Comparison of ENCODE assay signal across 24 cellular contexts in the genomic region with DNA sequence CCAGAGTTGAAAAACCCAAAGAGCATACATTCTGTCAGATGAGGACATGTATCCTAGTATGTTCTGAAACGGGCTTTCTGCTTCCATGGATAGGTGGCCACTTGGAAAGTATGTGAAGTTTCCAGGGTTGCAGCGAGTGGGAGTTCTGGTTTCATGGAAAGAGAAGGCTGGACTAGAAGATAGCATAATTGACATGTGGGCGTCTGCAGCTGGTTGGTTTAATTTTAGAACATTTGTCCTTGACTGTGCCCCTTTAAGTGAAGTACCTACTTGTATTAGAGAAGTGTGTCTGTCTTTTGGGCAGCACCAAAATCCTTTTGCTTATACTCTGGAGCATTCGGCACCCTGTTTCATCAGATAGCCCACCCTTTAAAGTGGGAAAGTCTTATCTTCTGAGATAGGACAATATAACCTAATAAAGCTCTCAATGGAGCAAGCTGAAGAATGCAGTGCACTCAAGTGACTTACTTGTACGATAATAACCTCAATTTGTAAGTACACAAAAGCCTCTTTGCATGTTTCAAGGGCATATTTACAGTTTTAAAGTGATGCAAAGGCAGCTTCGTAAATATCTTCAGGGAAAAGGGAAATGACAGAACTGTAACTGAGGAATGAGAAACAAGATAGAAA. TPM values are rescaled to one million over a fixed set of nuclear protein-coding genes. Genes with fewer than 3 reads are reported as not detected.
DNase-seq lines count a peak whose midpoint lies in the region; ATAC-seq and TF ChIP-seq lines count a peak whose summit lies in the region.
"Had no signal": no experiment of that assay in that cellular context is flagged by ENCODE, and none has a peak within 500 bp of the region (broad histone marks: within the 10 kb centered on the region; RNA-seq: fewer than 3 reads in every experiment).

No MANE protein-coding gene starts in this region.

- H3K4me1 ChIP-seq in right atrium auricular region (peaks cover 0 to 17% of the 10 kb centered on the region in 2 donors), skeletal muscle tissue (ENCODE audit: control insufficient read depth in 3 of 3, insufficient read depth in 3 of 3, low read length in 3 of 3) (no peaks in the 10 kb centered on the region)
- H3K4me1 ChIP-seq: BLaER1 had no signal

- H3K27me3 Mint-ChIP-seq in WTC11 (ENCODE audit: low read depth): no peaks in the 10 kb centered on the region
- peaks cover 0 to 41% of the 10 kb centered on the region in 2 donors for H3K27me3 Mint-ChIP-seq in effector memory CD8-positive, alpha-beta T cell

- no peak overlapping the region for H3K4me3 Mint-ChIP-seq in WTC11
- H3K4me3 Mint-ChIP-seq in effector memory CD8-positive, alpha-beta T cell: no peak overlapping the region
- H3K4me3 Mint-ChIP-seq: activated naive CD4-positive, alpha-beta T cell treated with anti-CD3 and anti-CD28 coated beads for 36 hours; activated T-cell treated with anti-CD3 and anti-CD28 coated beads, Interleukin-2, amount 50 U/mL, for 72 hours; immature natural killer cell; stimulated activated naive CD8-positive, alpha-beta T cell treated with anti-CD3 and anti-CD28 coated beads, Interleukin-15, amount 100 ng/mL, for 72 hours had no signal

- no peaks in the 10 kb centered on the region for H3K9me3 Mint-ChIP-seq in WTC11
- H3K9me3 Mint-ChIP-seq in effector memory CD8-positive, alpha-beta T cell: no peaks in the 10 kb centered on the region
- H3K9me3 Mint-ChIP-seq: activated naive CD4-positive, alpha-beta T cell treated with anti-CD3 and anti-CD28 coated beads for 36 hours; activated T-cell treated with anti-CD3 and anti-CD28 coated beads, Interleukin-2, amount 50 U/mL, for 72 hours; immature natural killer cell; stimulated activated naive CD8-positive, alpha-beta T cell treated with anti-CD3 and anti-CD28 coated beads, Interleukin-15, amount 100 ng/mL, for 72 hours had no signal

- H3K4me1 Mint-ChIP-seq in WTC11: peaks cover 47% of the 10 kb centered on the region
- no peaks in the 10 kb centered on the region for H3K4me1 Mint-ChIP-seq in effector memory CD8-positive, alpha-beta T cell (ENCODE audit: low read depth in 2 of 2)
- H3K4me1 Mint-ChIP-seq: immature natural killer cell; stimulated activated naive CD8-positive, alpha-beta T cell treated with anti-CD3 and anti-CD28 coated beads, Interleukin-15, amount 100 ng/mL, for 72 hours had no signal

- TF ChIP-seq CTCF in WTC11 (IDR thresholded peaks at IDR 0.05) (no peak), right atrium auricular region (IDR thresholded peaks at IDR 0.05) (no peak)

- peak; percentile 18 for DNase-seq in ELF-1 (ENCODE audit: low read depth, low spot score)
- DNase-seq in WTC11 (ENCODE audit: low spot score): no peak
- no peak for DNase-seq in right atrium auricular region (ENCODE audit: low spot score)
- DNase-seq in GF-D8 (lab: John Stamatoyannopoulos, UW): no peak
- no peak for DNase-seq in effector memory CD8-positive, alpha-beta T cell
- DNase-seq in NCI-H526 treated with DMSO at 0.1 percent for 48 hours (lab: John Stamatoyannopoulos, UW): no peak
- DNase-seq: activated CD4-positive, alpha-beta T cell treated with anti-CD3 and anti-CD28 coated beads for 48 hours; activated naive CD4-positive, alpha-beta T cell treated with anti-CD3 and anti-CD28 coated beads for 36 hours; activated T-cell treated with anti-CD3 and anti-CD28 coated beads, Interleukin-2, amount 50 U/mL, for 72 hours; COR-L47; EL; immature natural killer cell; NCI-H1694 treated with DMSO at 0.1 percent for 48 hours; NCI-H2227 treated with DMSO at 0.1 percent for 48 hours; SIG-M5; stimulated activated naive CD8-positive, alpha-beta T cell treated with anti-CD3 and anti-CD28 coated beads, Interleukin-15, amount 100 ng/mL, for 72 hours; trophoblast cell had no signal

- H3K27me3 ChIP-seq in right atrium auricular region (no peaks in the 10 kb centered on the region), skeletal muscle tissue (ENCODE audit: control insufficient read depth in 3 of 3, insufficient read depth in 3 of 3, low read length in 3 of 3) (no peaks in the 10 kb centered on the region)
- H3K27me3 ChIP-seq: BLaER1 had no signal

- no peak overlapping the region for H3K9ac ChIP-seq in skeletal muscle tissue (ENCODE audit: low read depth in 1 of 3, low read length in 3 of 3)
- H3K9ac ChIP-seq: BLaER1, KMS-11 had no signal

- H3K36me3 ChIP-seq in right atrium auricular region (no peaks in the 10 kb centered on the region), skeletal muscle tissue (ENCODE audit: control insufficient read depth in 3 of 3, insufficient read depth in 3 of 3, low read length in 3 of 3) (no peaks in the 10 kb centered on the region)
- H3K36me3 ChIP-seq: BLaER1, cardiac muscle cell had no signal

- CTCF ChIA-PET in WTC11 (lab: Charles Lee): no interaction called here

- ATAC-seq in WTC11 (peak; percentile 24; the same call in 1 of the 2 replicates), GM21737 (IDR thresholded peaks at IDR 0.05; ENCODE audit: unreplicated experiment) (no peak)
- ATAC-seq in effector memory CD8-positive, alpha-beta T cell (replicated peaks): no peak
- ATAC-seq: activated T-cell treated with anti-CD3 and anti-CD28 coated beads, Interleukin-2, amount 50 U/mL, for 72 hours; HCT116; stimulated activated naive CD8-positive, alpha-beta T cell treated with anti-CD3 and anti-CD28 coated beads, Interleukin-15, amount 100 ng/mL, for 72 hours had no signal

- POLR2A ChIA-PET in WTC11 (lab: Charles Lee): no interaction called here

- peaks cover 0 to 12% of the 10 kb centered on the region in 2 donors for H3K9me3 ChIP-seq in right atrium auricular region
- H3K9me3 ChIP-seq in skeletal muscle tissue (ENCODE audit: control insufficient read depth in 3 of 3, low read length in 3 of 3): no peaks in the 10 kb centered on the region
- H3K9me3 ChIP-seq: BLaER1 had no signal

- H3K4me3 ChIP-seq in right atrium auricular region (peak overlapping the region in 1 of 2 donors; percentile 14), skeletal muscle tissue (ENCODE audit: low read length in 3 of 3) (no peak overlapping the region)
- H3K4me3 ChIP-seq: BLaER1, cardiac muscle cell had no signal

- H3K27ac ChIP-seq in right atrium auricular region: peak overlapping the region; percentile 58 to 73
- peak overlapping the region; percentile 7 for H3K27ac ChIP-seq in skeletal muscle tissue (ENCODE audit: low read depth, low read length)
- H3K27ac ChIP-seq: BLaER1, cardiac muscle cell, KMS-11 had no signal

- no peaks in the 10 kb centered on the region for H3K36me3 Mint-ChIP-seq in WTC11
- no peaks in the 10 kb centered on the region for H3K36me3 Mint-ChIP-seq in effector memory CD8-positive, alpha-beta T cell (ENCODE audit: insufficient read depth)
- H3K36me3 Mint-ChIP-seq: immature natural killer cell had no signal

- 0 out of 2 replicates have a peak overlapping the region, but pooled peaks have one; percentile 21 for H3K27ac Mint-ChIP-seq in WTC11
- no peak overlapping the region for H3K27ac Mint-ChIP-seq in effector memory CD8-positive, alpha-beta T cell
- H3K27ac Mint-ChIP-seq: activated naive CD4-positive, alpha-beta T cell treated with anti-CD3 and anti-CD28 coated beads for 36 hours; activated T-cell treated with anti-CD3 and anti-CD28 coated beads, Interleukin-2, amount 50 U/mL, for 72 hours; immature natural killer cell; stimulated activated naive CD8-positive, alpha-beta T cell treated with anti-CD3 and anti-CD28 coated beads, Interleukin-15, amount 100 ng/mL, for 72 hours had no signal

TF ChIP-seq in WTC11, 78 proteins besides CTCF, POLR2A, EP300 and RAD21 (continues in another document):
- TF ChIP-seq STAT6 (CRISPR knock-in tag; conservative IDR thresholded peaks at IDR 0.05; ENCODE audit: low read depth) (no peak), SMAD3 (CRISPR knock-in tag; IDR thresholded peaks at IDR 0.05; ENCODE audit: borderline replicate concordance) (no peak), TEAD4 (CRISPR knock-in tag; IDR thresholded peaks at IDR 0.05) (no peak), MLX (CRISPR knock-in tag; IDR thresholded peaks at IDR 0.05) (no peak), FOXK1 (CRISPR knock-in tag; IDR thresholded peaks at IDR 0.05) (no peak), ZNF396 (CRISPR knock-in tag; IDR thresholded peaks at IDR 0.05; ENCODE audit: borderline replicate concordance) (no peak)
- TF ChIP-seq, protein P1, sequence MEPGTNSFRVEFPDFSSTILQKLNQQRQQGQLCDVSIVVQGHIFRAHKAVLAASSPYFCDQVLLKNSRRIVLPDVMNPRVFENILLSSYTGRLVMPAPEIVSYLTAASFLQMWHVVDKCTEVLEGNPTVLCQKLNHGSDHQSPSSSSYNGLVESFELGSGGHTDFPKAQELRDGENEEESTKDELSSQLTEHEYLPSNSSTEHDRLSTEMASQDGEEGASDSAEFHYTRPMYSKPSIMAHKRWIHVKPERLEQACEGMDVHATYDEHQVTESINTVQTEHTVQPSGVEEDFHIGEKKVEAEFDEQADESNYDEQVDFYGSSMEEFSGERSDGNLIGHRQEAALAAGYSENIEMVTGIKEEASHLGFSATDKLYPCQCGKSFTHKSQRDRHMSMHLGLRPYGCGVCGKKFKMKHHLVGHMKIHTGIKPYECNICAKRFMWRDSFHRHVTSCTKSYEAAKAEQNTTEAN (CRISPR knock-in tag; IDR thresholded peaks at IDR 0.05): no peak

RNA-seq across cellular contexts. Expression of gene NTN4, which starts 35.2 kb away (rescaled TPM):
- 1.9 to 2.7 TPM (median 2.1 TPM) in 3 replicates for total RNA-seq in WTC11 (2021)
- total RNA-seq in right atrium auricular region: 10 to 100 TPM; 69.0 to 85.3 TPM
- 20.9 TPM for total RNA-seq in skeletal muscle tissue
- total RNA-seq: activated naive CD4-positive, alpha-beta T cell treated with anti-CD3 and anti-CD28 coated beads for 36 hours; T-helper 1 cell treated with Interleukin-12 subunit alpha and Interleukin-12 subunit beta and Interleukin-4 antibody, amounts not matched to agents 30 ng/mL and 1 ng/mL, for 36 hours had no signal
